23 cellular contexts compared by ENCODE assay signal in genomic region chr10:1177936-1178335, GRCh38.
DNase-seq lines count a peak whose midpoint lies in the region; ATAC-seq, FAIRE-seq and TF ChIP-seq lines count a peak whose summit lies in the region.
"Had no signal": no experiment of that assay in that cellular context is flagged by ENCODE, and none has a peak within 500 bp of the region (broad histone marks: within the 10 kb centered on the region; RNA-seq: fewer than 3 reads in every experiment).

No MANE protein-coding gene starts in this region.

- no peak overlapping the region for H2AK5ac ChIP-seq in IMR-90 (ENCODE audit: low read depth, low read length)

- no peak overlapping the region for H4K8ac ChIP-seq in IMR-90 (ENCODE audit: low read depth in 2 of 2, low read length in 2 of 2)

- no peak overlapping the region for H2BK120ac ChIP-seq in IMR-90 (ENCODE audit: low read depth, low read length)

- H3K4me1 Mint-ChIP-seq in endodermal cell = peaks cover 5% of the 10 kb centered on the region
- H3K4me1 Mint-ChIP-seq: CD14-positive monocyte had no signal

- TF ChIP-seq CTCF in IMR-90 (conservative IDR thresholded peaks at IDR 0.05; ENCODE audit: low read depth, low read length) (no peak), endodermal cell (conservative IDR thresholded peaks at IDR 0.05) (no peak), sigmoid colon (IDR thresholded peaks at IDR 0.05) (no peak), HepG2 (CRISPR knock-in tag; IDR thresholded peaks at IDR 0.05) (no peak)

- no peaks in the 10 kb centered on the region for H3K79me2 ChIP-seq in HepG2 (ENCODE audit: insufficient read depth, low read length)

- H3K4me3 Mint-ChIP-seq in endodermal cell = no peak overlapping the region
- H3K4me3 Mint-ChIP-seq: CD14-positive monocyte; CD8-positive, alpha-beta T cell; HFFc6 had no signal

- no peak for TF ChIP-seq RAD21 in IMR-90 (IDR thresholded peaks at IDR 0.05; ENCODE audit: low read length)
- TF ChIP-seq RAD21 in HepG2 (CRISPR knock-in tag; IDR thresholded peaks at IDR 0.05) = no peak

- H3K56ac ChIP-seq in IMR-90 (ENCODE audit: extremely low read depth, insufficient read depth, low read length) = no peak overlapping the region

- ATAC-seq in IMR-90 (ENCODE audit: low read depth) = no peak
- no peak for ATAC-seq in HG02588 (IDR thresholded peaks at IDR 0.05; ENCODE audit: unreplicated experiment)
- no peak for ATAC-seq in HepG2
- ATAC-seq: CD8-positive, alpha-beta T cell had no signal

- no peak for TF ChIP-seq POLR2A in IMR-90 (IDR thresholded peaks at IDR 0.05; ENCODE audit: low read depth, low read length)
- TF ChIP-seq POLR2A in sigmoid colon (IDR thresholded peaks at IDR 0.05) = no peak
- no peak for TF ChIP-seq POLR2A in HepG2 (IDR thresholded peaks at IDR 0.05; ENCODE audit: insufficient read depth in 1 of 2, low read depth in 2 of 2, low read length in 2 of 2)

- DNase-seq in activated effector memory CD4-positive, alpha-beta T cell treated with anti-CD3 and anti-CD28 coated beads, Interleukin-2, amount 50 U/mL, for 16 hours = peak; percentile 12
- no peak for DNase-seq in activated effector memory CD4-positive, alpha-beta T cell treated with Interleukin-2 at 50 U/mL for 16 hours
- DNase-seq in IMR-90 (no peak), endodermal cell (peak; percentile 32), sigmoid colon (peak; percentile 17), medulla oblongata (ENCODE audit: extremely low spot score) (no peak), HepG2 (ENCODE audit: low spot score) (no peak)
- DNase-seq: CD8-positive, alpha-beta T cell; COR-L47; DMS153; DMS79 treated with DMSO at 0.1 percent for 48 hours; EL; GOT3; HFFc6 had no signal

- no peaks in the 10 kb centered on the region for H3K9me3 ChIP-seq in IMR-90 (ENCODE audit: control insufficient read depth, insufficient read depth, low read length)
- H3K9me3 ChIP-seq in endodermal cell (ENCODE audit: control insufficient read depth, low read length) = no peaks in the 10 kb centered on the region
- H3K9me3 ChIP-seq in sigmoid colon = no peaks in the 10 kb centered on the region
- no peaks in the 10 kb centered on the region for H3K9me3 ChIP-seq in HepG2 (ENCODE audit: low read length)
- H3K9me3 ChIP-seq: HAP-1 had no signal

- TF ChIP-seq EP300 in sigmoid colon (IDR thresholded peaks at IDR 0.05) (no peak), HepG2 (IDR thresholded peaks at IDR 0.05; ENCODE audit: low read depth in 2 of 2, low read length in 2 of 2) (no peak), HepG2 (CRISPR knock-in tag; IDR thresholded peaks at IDR 0.05; ENCODE audit: borderline replicate concordance) (no peak)

- 80% methylated on average over 1 of the region's 9 CpGs; no CpG with 5 or more reads in 1 of the 2 experiments for WGBS in IMR-90 (ENCODE audit: extremely low coverage in 2 of 2, insufficient read length in 1 of 2), 2 experiments
- WGBS in endodermal cell (ENCODE audit: insufficient coverage in 1 of 2, insufficient read length in 1 of 2), 2 experiments = 88 to 95% methylated on average over 8 to 9 of the region's 9 CpGs
- 92% methylated on average over 9 of the region's 9 CpGs for WGBS in sigmoid colon, 2 donors
- WGBS in HepG2 (ENCODE audit: low lambda C conversion rate) = 29% methylated on average over 9 of the region's 9 CpGs

- H3K27me3 ChIP-seq in IMR-90 (ENCODE audit: control insufficient read depth, insufficient read depth, low read length) (no peaks in the 10 kb centered on the region; the same call in 1 of the 2 replicates), endodermal cell (ENCODE audit: control insufficient read depth, insufficient read depth, low read length, poor library complexity, severe bottlenecking) (no peaks in the 10 kb centered on the region), sigmoid colon (peaks cover 0 to 3% (median 0%) of the 10 kb centered on the region in 3 donors), HepG2 (ENCODE audit: control insufficient read depth in 1 of 2, insufficient read depth in 2 of 2, low read length in 2 of 2) (peaks cover 17 to 77% of the 10 kb centered on the region in 2 experiments; a peak in 4 of 5 replicates)

- CTCF ChIA-PET in IMR-90 (lab: Yijun Ruan, JAX) = no interaction called here
- CTCF ChIA-PET in HepG2 (lab: Yijun Ruan, JAX; ENCODE audit: low intra/inter-chr PET ratio, low total read pairs) = no interaction called here

- no peaks in the 10 kb centered on the region for H3K27me3 Mint-ChIP-seq in endodermal cell (ENCODE audit: insufficient read depth)

- H2BK5ac ChIP-seq in IMR-90 (ENCODE audit: low read depth, low read length, poor library complexity, severe bottlenecking) = no peak overlapping the region

- H3K79me1 ChIP-seq in IMR-90 (ENCODE audit: low read depth in 1 of 2, low read length in 2 of 2) = no peaks in the 10 kb centered on the region

- no TSS peak for BruUV-seq in IMR-90 (replicated peaks; lab: Mats Ljungman, UMichigan)
- no TSS peak for BruUV-seq in HepG2 (replicated peaks; lab: Mats Ljungman, UMichigan)

- H2BK15ac ChIP-seq in IMR-90 (ENCODE audit: low read depth, low read length) = no peak overlapping the region

- H3K4ac ChIP-seq in IMR-90 (ENCODE audit: low read depth, low read length) = no peak overlapping the region

- no peak overlapping the region for H3K4me2 ChIP-seq in IMR-90 (ENCODE audit: low read depth, low read length)
- no peak overlapping the region for H3K4me2 ChIP-seq in HepG2 (ENCODE audit: low read depth, low read length)

- H3K9ac ChIP-seq in IMR-90 (ENCODE audit: low read depth, low read length) (no peak overlapping the region), endodermal cell (ENCODE audit: extremely low read depth, low read length, poor library complexity, severe bottlenecking) (no peak overlapping the region), HepG2 (ENCODE audit: insufficient read depth, low read depth, low read length) (no peak overlapping the region)

- H4K5ac ChIP-seq in IMR-90 (ENCODE audit: low read depth, low read length) = no peak overlapping the region

- no peaks in the 10 kb centered on the region for H3K4me1 ChIP-seq in IMR-90 (ENCODE audit: control insufficient read depth, insufficient read depth, low read length)
- no peaks in the 10 kb centered on the region for H3K4me1 ChIP-seq in endodermal cell (ENCODE audit: control insufficient read depth, insufficient read depth, low read length)
- H3K4me1 ChIP-seq in sigmoid colon = no peaks in the 10 kb centered on the region
- H3K4me1 ChIP-seq in HepG2 (ENCODE audit: insufficient read depth, low read length) = no peaks in the 10 kb centered on the region
- H3K4me1 ChIP-seq: HAP-1 had no signal

- no peak overlapping the region for H3K23ac ChIP-seq in IMR-90 (ENCODE audit: low read depth, low read length)

- H3K4me3 ChIP-seq in IMR-90 (ENCODE audit: insufficient read depth, low read depth, low read length) (no peak overlapping the region), endodermal cell (ENCODE audit: low read length) (no peak overlapping the region), sigmoid colon (no peak overlapping the region), HepG2 (replicated peaks in 1 of 3; ENCODE audit: insufficient read depth in 1 of 3, low read depth in 2 of 3, low read length in 3 of 3) (no peak overlapping the region)
- H3K4me3 ChIP-seq: HAP-1 had no signal

- intact Hi-C loops in IMR-90 (cut with micrococcal nuclease) (no loop called here), sigmoid colon (cut with DNase I) (no loop called here), HepG2 (cut with micrococcal nuclease; ENCODE audit: unreplicated experiment) (no loop called here)

- dilution Hi-C loops in IMR-90 (cut with HindIII; ENCODE audit: low sequenced_read_pairs, unreplicated experiment) = no loop called here

- POLR2A ChIA-PET in IMR-90 (lab: Charles Lee; ENCODE audit: unreplicated experiment) = no interaction called here
- POLR2A ChIA-PET in HepG2 (lab: Yijun Ruan, JAX) = no interaction called here

- H4K20me1 ChIP-seq in IMR-90 (ENCODE audit: insufficient read depth, low read length) (no peaks in the 10 kb centered on the region), HepG2 (ENCODE audit: insufficient read depth, low read length) (no peaks in the 10 kb centered on the region)

- H3K27ac ChIP-seq in IMR-90 (ENCODE audit: insufficient read depth, low read length) = no peak overlapping the region
- no peak overlapping the region for H3K27ac ChIP-seq in endodermal cell (ENCODE audit: low read depth, low read length)
- H3K27ac ChIP-seq in sigmoid colon = no peak overlapping the region
- H3K27ac ChIP-seq in HepG2 (ENCODE audit: extremely low read length, insufficient read depth, low read length) = no peak overlapping the region
- H3K27ac ChIP-seq: 22Rv1, HL-60 had no signal

- H3K27ac Mint-ChIP-seq in endodermal cell = no peak overlapping the region
- H3K27ac Mint-ChIP-seq: CD8-positive, alpha-beta T cell; HFFc6 had no signal

- no peak overlapping the region for H3K14ac ChIP-seq in IMR-90 (replicated peaks; ENCODE audit: low read depth, low read length)

- in situ Hi-C loops in IMR-90 (cut with MboI; ENCODE audit: low sequenced_read_pairs) (no loop called here), HepG2 (cut with HindIII; ENCODE audit: extremely low pct_ligation_motif_present, low pct_unique_long_range_greater_than_20kb) (no loop called here)

- H2AK9ac ChIP-seq in IMR-90 (replicated peaks; ENCODE audit: low read depth, low read length, poor library complexity) = peak overlapping the region; percentile 24

- no peak overlapping the region for H2BK20ac ChIP-seq in IMR-90 (ENCODE audit: low read depth, low read length)

- no peaks in the 10 kb centered on the region for H3K36me3 Mint-ChIP-seq in endodermal cell (ENCODE audit: low read depth)
- H3K36me3 Mint-ChIP-seq: CD14-positive monocyte; CD8-positive, alpha-beta T cell had no signal

- H4K91ac ChIP-seq in IMR-90 (ENCODE audit: insufficient read depth, low read depth, low read length) = no peak overlapping the region

- H3K36me3 ChIP-seq in IMR-90 (ENCODE audit: control insufficient read depth, insufficient read depth, low read length) (no peaks in the 10 kb centered on the region), endodermal cell (ENCODE audit: control insufficient read depth, insufficient read depth, low read length) (no peaks in the 10 kb centered on the region), sigmoid colon (no peaks in the 10 kb centered on the region), HepG2 (replicated peaks in 1 of 2; ENCODE audit: control insufficient read depth in 1 of 2, insufficient read depth in 2 of 2, low read length in 2 of 2) (no peaks in the 10 kb centered on the region)
- H3K36me3 ChIP-seq: HAP-1 had no signal

- no peaks in the 10 kb centered on the region for H3K9me3 Mint-ChIP-seq in endodermal cell
- H3K9me3 Mint-ChIP-seq: CD14-positive monocyte; CD8-positive, alpha-beta T cell had no signal

- no peak overlapping the region for H3K18ac ChIP-seq in IMR-90 (ENCODE audit: low read depth, low read length)

- H3K9me1 ChIP-seq in IMR-90 (ENCODE audit: insufficient read depth, low read length) = no peaks in the 10 kb centered on the region

- FAIRE-seq in HepG2 (lab: Jason Lieb, UNC) = no peak
- FAIRE-seq: D721Med, G401.6, GM12891, GM19239 had no signal

- H2AFZ ChIP-seq in IMR-90 (replicated peaks; ENCODE audit: low read length, poor library complexity) = no peak overlapping the region
- no peak overlapping the region for H2AFZ ChIP-seq in HepG2 (ENCODE audit: low read length)

TF ChIP-seq in IMR-90, 13 proteins besides CTCF, POLR2A, EP300 and RAD21 (continues in another document):
- no peak for TF ChIP-seq NFE2L2 (IDR thresholded peaks at IDR 0.05; ENCODE audit: low read depth, low read length)

Comparison
In these comparisons a context has a peak if more than half of its experiments do, and no peak if none do; other contexts are left out.
1. DNase-seq: peak in activated effector memory CD4-positive, alpha-beta T cell treated with anti-CD3 and anti-CD28 coated beads, Interleukin-2, amount 50 U/mL, for 16 hours (single experiment), endodermal cell (single experiment) and sigmoid colon (single experiment); none in activated effector memory CD4-positive, alpha-beta T cell treated with Interleukin-2 at 50 U/mL for 16 hours (single experiment), IMR-90 (single experiment), medulla oblongata (single experiment) and HepG2 (single experiment).